Comparison of ENCODE assay signal across 8 cellular contexts in genomic region chr18:65259403-65259802, GRCh38.
"Had no signal": no experiment of that assay in that cellular context is flagged by ENCODE, and none has a peak within 500 bp of the region (broad histone marks: within the 10 kb centered on the region; RNA-seq: fewer than 3 reads in every experiment).

No MANE protein-coding gene starts in this region.

- FAIRE-seq: G401.6, GM12878, GM12891, GM12892, GM18507, GM19239 had no signal

- H3K4me3 ChIP-seq: GM12878 had no signal

- ATAC-seq: GM12878 had no signal

- DNase-seq: GDM1, GF-D8 had no signal
